ENCODE assay signal across 1 cellular context in genomic region chr7:159015081-159015893, GRCh38.
TF ChIP-seq lines count a peak whose summit lies in the region.

No MANE protein-coding gene starts in this region.

TF ChIP-seq in K562, 482 proteins besides CTCF, POLR2A, EP300 and RAD21 (continued from another document):
- TF ChIP-seq SMARCC2 (IDR thresholded peaks at IDR 0.05; ENCODE audit: low read depth) (no peak), RAD51 (IDR thresholded peaks at IDR 0.05; ENCODE audit: borderline replicate concordance, low read depth) (0 out of 2 replicates have a peak, but pooled peaks have one; percentile 18), SMARCE1 (IDR thresholded peaks at IDR 0.05) (no peak), IRF2 (CRISPR knock-in tag; IDR thresholded peaks at IDR 0.05) (no peak), NRF1 (conservative IDR thresholded peaks at IDR 0.05 in 1 of 2, IDR thresholded peaks at IDR 0.05 in 1 of 2) (peak in 1 of 2 experiments; percentile 16; a peak in 2 of 4 replicates), MNT (conservative IDR thresholded peaks at IDR 0.05) (peak; percentile 50 to 74), ADNP (tag; IDR thresholded peaks at IDR 0.05) (no peak), ZNF511 (CRISPR knock-in tag; IDR thresholded peaks at IDR 0.05) (no peak), RERE (CRISPR knock-in tag; IDR thresholded peaks at IDR 0.05; ENCODE audit: borderline replicate concordance) (no peak), ATF7 (IDR thresholded peaks at IDR 0.05) (peak; percentile 75; the same call in 1 of the 2 replicates), GTF3C2 (IDR thresholded peaks at IDR 0.05; ENCODE audit: borderline replicate concordance, extremely low read depth, insufficient read length) (no peak), SMARCB1 (IDR thresholded peaks at IDR 0.05; ENCODE audit: insufficient read length, low read depth) (no peak), ESRRB (CRISPR knock-in tag; IDR thresholded peaks at IDR 0.05; ENCODE audit: borderline replicate concordance) (no peak), ZNF592 (IDR thresholded peaks at IDR 0.05) (peak; percentile 81), JUN (IDR thresholded peaks at IDR 0.05; ENCODE audit: borderline replicate concordance, low read depth, low read length) (peak; percentile 26; the same call in 1 of the 2 replicates), JUN (CRISPR knock-in tag; IDR thresholded peaks at IDR 0.05; ENCODE audit: borderline replicate concordance) (no peak)
